Comparison of ENCODE assay signal across 8 cellular contexts in the genomic region with DNA sequence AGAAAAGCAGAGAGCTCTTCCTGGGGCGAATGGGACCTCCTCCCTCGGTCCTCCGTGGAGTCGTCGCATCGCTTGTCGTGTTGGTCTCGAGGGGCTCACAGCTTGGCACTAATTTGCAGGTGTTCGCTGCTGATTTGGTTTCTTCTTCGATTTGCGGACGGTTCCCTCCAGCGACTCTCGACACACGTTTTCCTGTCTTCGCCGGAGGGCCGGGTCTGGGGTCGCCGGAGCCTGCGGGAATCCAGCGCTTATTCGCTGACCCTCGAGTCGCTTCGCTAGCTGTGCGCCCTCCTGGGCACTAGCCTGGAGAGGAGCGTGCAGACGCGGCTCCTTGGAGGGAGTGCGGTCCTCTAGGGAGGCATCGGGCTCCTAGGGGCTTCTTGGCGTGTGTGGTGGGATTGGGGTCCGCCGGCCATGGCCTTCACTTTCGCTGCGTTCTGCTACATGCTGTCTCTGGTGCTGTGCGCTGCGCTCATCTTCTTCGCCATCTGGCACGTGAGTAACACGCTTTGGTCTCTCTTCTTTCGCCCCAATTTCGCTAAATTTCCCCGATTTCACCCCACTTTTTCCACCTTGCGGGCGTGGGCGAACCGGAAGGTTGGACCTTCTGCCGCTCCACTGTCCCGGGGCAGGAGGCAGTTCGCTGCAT. TPM values are rescaled to one million over a fixed set of nuclear protein-coding genes. Genes with fewer than 3 reads are reported as not detected.
DNase-seq lines count a peak whose midpoint lies in the region; ATAC-seq and TF ChIP-seq lines count a peak whose summit lies in the region.

No MANE protein-coding gene starts in this region.

- dilution Hi-C loops in mammary epithelial cell (cut with HindIII; ENCODE audit: low sequenced_read_pairs) = no loop called here

- H3K79me2 ChIP-seq in mammary epithelial cell (ENCODE audit: insufficient read depth, low read length) = peaks cover 30% of the 10 kb centered on the region

- H3K4me3 ChIP-seq in BLaER1 = peak overlapping the region; percentile 47
- peak overlapping the region; percentile 70 for H3K4me3 ChIP-seq in HUES6 (ENCODE audit: low read depth, low read length)
- peak overlapping the region; percentile 48 to 76 (median 60) for H3K4me3 ChIP-seq in mammary epithelial cell (replicated peaks in 1 of 3; ENCODE audit: insufficient read depth in 1 of 3, low read depth in 2 of 3, low read length in 3 of 3)

- BruUV-seq in mammary epithelial cell (replicated peaks; lab: Mats Ljungman, UMichigan) = no TSS peak

- H3K27me3 ChIP-seq in BLaER1 (peaks cover 62% of the 10 kb centered on the region), HUES6 (ENCODE audit: control insufficient read depth, insufficient read depth, low read length) (peaks cover 67% of the 10 kb centered on the region), mammary epithelial cell (ENCODE audit: insufficient read depth, low read length) (no peaks in the 10 kb centered on the region)

- H2AFZ ChIP-seq in mammary epithelial cell (ENCODE audit: low read depth, low read length) = peak overlapping the region; percentile 85

- peak overlapping the region; percentile 39 for H3K4me3 Mint-ChIP-seq in natural killer cell treated with Interleukin-12 subunit alpha and Interleukin-12 subunit beta and Interleukin-15 and Interleukin-18, amount 100 ng/mL, for 72 hours

- TF ChIP-seq CTCF in mammary epithelial cell (conservative IDR thresholded peaks at IDR 0.05 in 1 of 2, IDR thresholded peaks at IDR 0.05 in 1 of 2; ENCODE audit: extremely low read depth in 1 of 2, insufficient read depth in 1 of 2, low read depth in 1 of 2, low read length in 2 of 2) = no peak

- CTCF ChIA-PET in mammary epithelial cell (lab: Charles Lee; ENCODE audit: low non-redundant PET) = no interaction called here

- peaks cover 45% of the 10 kb centered on the region for H3K9me3 ChIP-seq in BLaER1
- peaks cover 9% of the 10 kb centered on the region for H3K9me3 ChIP-seq in HUES6 (ENCODE audit: control insufficient read depth, insufficient read depth, low read depth, low read length)
- H3K9me3 ChIP-seq in mammary epithelial cell (replicated peaks; ENCODE audit: insufficient read depth, low read length) = no peaks in the 10 kb centered on the region

- H4K20me1 ChIP-seq in BLaER1 = no peaks in the 10 kb centered on the region
- H4K20me1 ChIP-seq in mammary epithelial cell (ENCODE audit: insufficient read depth, low read length) = no peaks in the 10 kb centered on the region

- DNase-seq in mammary epithelial cell (peak; percentile 14), SKM-1 treated with dmso at 0.1 percent for 144 hours (lab: John Stamatoyannopoulos, UW; ENCODE audit: unreplicated experiment) (no peak), NCI-H187 treated with DMSO at 0.1 percent for 48 hours (lab: John Stamatoyannopoulos, UW) (no peak)
- no peak for DNase-seq in natural killer cell treated with Interleukin-12 subunit alpha and Interleukin-12 subunit beta and Interleukin-15 and Interleukin-18, amount 100 ng/mL, for 72 hours (ENCODE audit: low spot score)

- peaks cover 17% of the 10 kb centered on the region in 2 donors for H3K4me1 Mint-ChIP-seq in natural killer cell treated with Interleukin-12 subunit alpha and Interleukin-12 subunit beta and Interleukin-15 and Interleukin-18, amount 100 ng/mL, for 72 hours (ENCODE audit: low read depth in 2 of 2)

- H3K36me3 ChIP-seq in BLaER1 = no peaks in the 10 kb centered on the region
- H3K36me3 ChIP-seq in HUES6 (ENCODE audit: control insufficient read depth, insufficient read depth, low read length) = 0 out of 2 replicates have a peak, but pooled peaks cover 4% of the 10 kb centered on the region
- H3K36me3 ChIP-seq in mammary epithelial cell (ENCODE audit: insufficient read depth, low read length) = no peaks in the 10 kb centered on the region

- H3K27ac ChIP-seq in BLaER1 (no peak overlapping the region), HUES6 (ENCODE audit: low read depth, low read length) (no peak overlapping the region), mammary epithelial cell (ENCODE audit: insufficient read depth, low read depth, low read length) (no peak overlapping the region)

- H3K9ac ChIP-seq in BLaER1 (no peak overlapping the region), HUES6 (ENCODE audit: low read length) (peak overlapping the region; percentile 32), mammary epithelial cell (ENCODE audit: insufficient read depth, low read length) (no peak overlapping the region)

- in situ Hi-C loops in mammary epithelial cell (cut with MboI; ENCODE audit: low sequenced_read_pairs in 2 of 2) = loop anchor here in 1 of 2 donors (10.0 kb wide), 1 partner anchor 92 kb away; no protein-coding TSS in a partner anchor

- H3K4me2 ChIP-seq in BLaER1 (peak overlapping the region; percentile 24; the same call in 1 of the 2 replicates), mammary epithelial cell (ENCODE audit: insufficient read depth, low read depth, low read length) (peak overlapping the region; percentile 97)

- WGBS in mammary epithelial cell (ENCODE audit: low coverage, missing lambda C conversion rate) = 3% methylated on average over 33 of the region's 52 CpGs

- peaks cover 3% of the 10 kb centered on the region for H3K36me3 Mint-ChIP-seq in natural killer cell treated with Interleukin-12 subunit alpha and Interleukin-12 subunit beta and Interleukin-15 and Interleukin-18, amount 100 ng/mL, for 72 hours

- H3K4me1 ChIP-seq in BLaER1 (peaks cover 7% of the 10 kb centered on the region; the same call in 1 of the 2 replicates), HUES6 (ENCODE audit: control insufficient read depth, insufficient read depth, low read length) (peaks cover 23% of the 10 kb centered on the region), mammary epithelial cell (ENCODE audit: insufficient read depth, low read length) (peaks cover 23% of the 10 kb centered on the region)

- H3K27ac Mint-ChIP-seq in natural killer cell treated with Interleukin-12 subunit alpha and Interleukin-12 subunit beta and Interleukin-15 and Interleukin-18, amount 100 ng/mL, for 72 hours = no peak overlapping the region

- ATAC-seq in natural killer cell treated with Interleukin-12 subunit alpha and Interleukin-12 subunit beta and Interleukin-15 and Interleukin-18, amount 100 ng/mL, for 72 hours = no peak
- ATAC-seq in GM19452 (IDR thresholded peaks at IDR 0.05; ENCODE audit: unreplicated experiment) = no peak
- ATAC-seq in HG02763 (IDR thresholded peaks at IDR 0.05; ENCODE audit: unreplicated experiment) = no peak

- H3K9me3 Mint-ChIP-seq in natural killer cell treated with Interleukin-12 subunit alpha and Interleukin-12 subunit beta and Interleukin-15 and Interleukin-18, amount 100 ng/mL, for 72 hours = peaks cover 2% of the 10 kb centered on the region

- peaks cover 49 to 57% of the 10 kb centered on the region in 2 donors for H3K27me3 Mint-ChIP-seq in natural killer cell treated with Interleukin-12 subunit alpha and Interleukin-12 subunit beta and Interleukin-15 and Interleukin-18, amount 100 ng/mL, for 72 hours

- intact Hi-C loops in mammary epithelial cell (cut with micrococcal nuclease) = loop anchor here (5.0 kb wide), 1 partner anchor 95 kb away; no protein-coding TSS in a partner anchor

RNA-seq across cellular contexts. Expression of a gene that starts 0.8 kb away (rescaled TPM):
- total RNA-seq in mammary epithelial cell = 1 to 10 TPM in 1 of 2 donors, under 1 TPM in 1; 0.83 to 3.4 TPM
- 6.4 TPM for polyA plus RNA-seq in mammary epithelial cell
- 33.7 TPM for polyA minus RNA-seq in mammary epithelial cell
- 1 to 10 TPM; 1.5 TPM for total RNA-seq in natural killer cell treated with Interleukin-12 subunit alpha and Interleukin-12 subunit beta and Interleukin-15 and Interleukin-18, amount 100 ng/mL, for 72 hours
